Comparison of ENCODE assay signal across 1 cellular context in the genomic region with DNA sequence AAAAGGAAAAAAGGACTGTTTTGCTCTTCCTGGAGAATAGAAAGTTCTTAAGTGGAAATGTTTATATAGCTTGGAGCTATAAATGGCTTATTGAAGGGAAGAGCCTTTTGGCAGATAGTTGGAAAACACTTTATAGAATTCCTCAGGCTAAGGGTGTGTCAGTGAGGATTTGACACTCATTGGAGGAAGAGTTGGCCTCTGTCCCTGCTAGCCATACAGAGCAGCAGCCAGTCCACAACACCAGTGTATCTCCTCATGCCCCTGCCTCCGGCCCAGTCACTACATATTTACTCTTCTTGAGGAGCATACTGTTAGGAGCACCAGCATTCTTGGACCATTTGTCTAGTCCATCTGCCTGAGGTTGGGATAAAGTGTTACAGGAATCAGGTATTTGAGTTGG.
TF ChIP-seq lines count a peak whose summit lies in the region.

No MANE protein-coding gene starts in this region.

TF ChIP-seq in IMR-90, 13 proteins besides CTCF, POLR2A, EP300 and RAD21:
- TF ChIP-seq RCOR1 (IDR thresholded peaks at IDR 0.05; ENCODE audit: insufficient replicate concordance, low read length) = no peak
- TF ChIP-seq RFX5 (IDR thresholded peaks at IDR 0.05; ENCODE audit: low read depth, low read length) = no peak
- TF ChIP-seq, protein P1, sequence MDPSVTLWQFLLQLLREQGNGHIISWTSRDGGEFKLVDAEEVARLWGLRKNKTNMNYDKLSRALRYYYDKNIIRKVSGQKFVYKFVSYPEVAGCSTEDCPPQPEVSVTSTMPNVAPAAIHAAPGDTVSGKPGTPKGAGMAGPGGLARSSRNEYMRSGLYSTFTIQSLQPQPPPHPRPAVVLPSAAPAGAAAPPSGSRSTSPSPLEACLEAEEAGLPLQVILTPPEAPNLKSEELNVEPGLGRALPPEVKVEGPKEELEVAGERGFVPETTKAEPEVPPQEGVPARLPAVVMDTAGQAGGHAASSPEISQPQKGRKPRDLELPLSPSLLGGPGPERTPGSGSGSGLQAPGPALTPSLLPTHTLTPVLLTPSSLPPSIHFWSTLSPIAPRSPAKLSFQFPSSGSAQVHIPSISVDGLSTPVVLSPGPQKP (IDR thresholded peaks at IDR 0.05; ENCODE audit: borderline replicate concordance, low read depth, low read length) = no peak
- TF ChIP-seq BHLHE40 (IDR thresholded peaks at IDR 0.05; ENCODE audit: low read depth, low read length) = no peak
- TF ChIP-seq MAZ (IDR thresholded peaks at IDR 0.05; ENCODE audit: borderline replicate concordance, low read depth, low read length) = no peak
- TF ChIP-seq CHD1 (IDR thresholded peaks at IDR 0.05; ENCODE audit: low read depth, low read length) = no peak
- no peak for TF ChIP-seq CEBPB (IDR thresholded peaks at IDR 0.05; ENCODE audit: low read depth, low read length)
- TF ChIP-seq USF2 (IDR thresholded peaks at IDR 0.05; ENCODE audit: low read depth, low read length) = no peak
- TF ChIP-seq SMC3 (IDR thresholded peaks at IDR 0.05; ENCODE audit: low read depth, low read length) = no peak
- no peak for TF ChIP-seq MAFK (IDR thresholded peaks at IDR 0.05; ENCODE audit: low read depth, low read length)
- no peak for TF ChIP-seq NFE2L2 (IDR thresholded peaks at IDR 0.05; ENCODE audit: low read depth, low read length)
- TF ChIP-seq MXI1 (IDR thresholded peaks at IDR 0.05; ENCODE audit: borderline replicate concordance, low read depth, low read length) = no peak
- TF ChIP-seq FOS (IDR thresholded peaks at IDR 0.05; ENCODE audit: low read depth, low read length) = no peak
TF ChIP-seq in IMR-90: peak in this region for 0.
